22 cellular contexts compared by ENCODE assay signal in the genomic region with DNA sequence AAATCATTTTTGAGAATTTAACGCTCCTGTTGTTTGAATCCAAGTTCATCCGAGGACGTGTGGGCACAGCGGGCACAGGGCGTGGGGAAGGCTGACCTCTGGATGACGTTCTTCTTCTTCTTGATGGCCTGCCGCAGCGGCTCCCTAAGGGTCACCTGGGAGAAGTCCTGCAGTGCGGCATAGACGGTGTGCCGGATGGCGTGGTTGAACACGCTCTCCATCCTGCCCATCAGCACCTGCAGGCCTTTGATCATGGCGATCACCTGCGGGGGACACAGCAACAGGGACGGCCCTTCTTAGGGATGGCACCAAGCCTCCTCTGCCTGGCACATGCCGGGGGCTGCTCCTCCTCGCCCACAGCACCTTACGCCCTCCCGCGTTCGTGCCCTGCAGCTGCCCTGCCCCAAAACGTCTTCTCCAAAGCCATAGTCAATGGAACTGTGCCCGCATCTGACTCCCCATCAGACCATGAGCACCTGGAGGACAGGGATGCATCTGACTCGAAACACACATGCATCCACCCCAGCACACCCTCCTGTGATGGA.
DNase-seq lines count a peak whose midpoint lies in the region; ATAC-seq, FAIRE-seq and TF ChIP-seq lines count a peak whose summit lies in the region.
"Had no signal": no experiment of that assay in that cellular context is flagged by ENCODE, and none has a peak within 500 bp of the region (broad histone marks: within the 10 kb centered on the region; RNA-seq: fewer than 3 reads in every experiment).

No MANE protein-coding gene starts in this region.

- no peaks in the 10 kb centered on the region for H3K79me2 ChIP-seq in HepG2 (ENCODE audit: insufficient read depth, low read length)

- H3K27me3 ChIP-seq in HepG2 (ENCODE audit: control insufficient read depth in 1 of 2, insufficient read depth in 2 of 2, low read length in 2 of 2) = no peaks in the 10 kb centered on the region
- H3K27me3 ChIP-seq in right lobe of liver = no peaks in the 10 kb centered on the region
- H3K27me3 ChIP-seq in endodermal cell (ENCODE audit: control insufficient read depth, insufficient read depth, low read length, poor library complexity, severe bottlenecking) = no peaks in the 10 kb centered on the region

- H3K36me3 ChIP-seq in HepG2 (replicated peaks in 1 of 2; ENCODE audit: control insufficient read depth in 1 of 2, insufficient read depth in 2 of 2, low read length in 2 of 2) (peaks cover 7 to 22% of the 10 kb centered on the region in 2 experiments; a peak in 4 of 5 replicates), right lobe of liver (peaks cover 0 to 26% (median 4%) of the 10 kb centered on the region in 4 donors), endodermal cell (ENCODE audit: control insufficient read depth, insufficient read depth, low read length) (peaks cover 60% of the 10 kb centered on the region)

- H3K36me3 Mint-ChIP-seq in endodermal cell (ENCODE audit: low read depth) = peaks cover 71% of the 10 kb centered on the region
- H3K36me3 Mint-ChIP-seq in osteocyte (ENCODE audit: unreplicated experiment) = peaks cover 47% of the 10 kb centered on the region
- no peaks in the 10 kb centered on the region for H3K36me3 Mint-ChIP-seq in activated CD8-positive, alpha-beta memory T cell treated with anti-CD3 and anti-CD28 coated beads, Interleukin-2, amount 10 ng/mL, durations not matched to agents 7 days and 5 days

- no peaks in the 10 kb centered on the region for H3K9me3 Mint-ChIP-seq in endodermal cell
- no peaks in the 10 kb centered on the region for H3K9me3 Mint-ChIP-seq in osteocyte (ENCODE audit: unreplicated experiment)
- no peaks in the 10 kb centered on the region for H3K9me3 Mint-ChIP-seq in activated CD8-positive, alpha-beta memory T cell treated with anti-CD3 and anti-CD28 coated beads, Interleukin-2, amount 10 ng/mL, durations not matched to agents 7 days and 5 days (ENCODE audit: low read depth)
- H3K9me3 Mint-ChIP-seq: CD4-positive, alpha-beta T cell had no signal

- no peak for TF ChIP-seq RAD21 in HepG2 (CRISPR knock-in tag; IDR thresholded peaks at IDR 0.05)

- in situ Hi-C loops in HepG2 (cut with HindIII; ENCODE audit: extremely low pct_ligation_motif_present, low pct_unique_long_range_greater_than_20kb) = no loop called here

- CTCF ChIA-PET in HepG2 (lab: Yijun Ruan, JAX; ENCODE audit: low intra/inter-chr PET ratio, low total read pairs) = no interaction called here
- CTCF ChIA-PET in activated CD8-positive, alpha-beta memory T cell treated with anti-CD3 and anti-CD28 coated beads, Interleukin-2, amount 10 ng/mL, durations not matched to agents 7 days and 5 days (lab: Charles Lee) = no interaction called here

- FAIRE-seq in HepG2 (lab: Jason Lieb, UNC) = no peak
- FAIRE-seq: A549, D721Med, GM12892, GM18507, HTR-8/SVneo had no signal

- H3K4me3 ChIP-seq in HepG2 (replicated peaks in 1 of 3; ENCODE audit: insufficient read depth in 1 of 3, low read depth in 2 of 3, low read length in 3 of 3) (no peak overlapping the region), right lobe of liver (no peak overlapping the region), endodermal cell (ENCODE audit: low read length) (no peak overlapping the region)
- H3K4me3 ChIP-seq: A549 had no signal

- H3K4me1 Mint-ChIP-seq in endodermal cell = no peaks in the 10 kb centered on the region
- H3K4me1 Mint-ChIP-seq in osteocyte (ENCODE audit: unreplicated experiment) = peaks cover 2% of the 10 kb centered on the region
- H3K4me1 Mint-ChIP-seq in activated CD8-positive, alpha-beta memory T cell treated with anti-CD3 and anti-CD28 coated beads, Interleukin-2, amount 10 ng/mL, durations not matched to agents 7 days and 5 days = no peaks in the 10 kb centered on the region

- no peaks in the 10 kb centered on the region for H3K4me1 ChIP-seq in HepG2 (ENCODE audit: insufficient read depth, low read length)
- H3K4me1 ChIP-seq in right lobe of liver = no peaks in the 10 kb centered on the region
- no peaks in the 10 kb centered on the region for H3K4me1 ChIP-seq in endodermal cell (ENCODE audit: control insufficient read depth, insufficient read depth, low read length)

- H3K27me3 Mint-ChIP-seq in endodermal cell (ENCODE audit: insufficient read depth) (no peaks in the 10 kb centered on the region), osteocyte (ENCODE audit: unreplicated experiment) (no peaks in the 10 kb centered on the region)
- no peaks in the 10 kb centered on the region for H3K27me3 Mint-ChIP-seq in activated CD8-positive, alpha-beta memory T cell treated with anti-CD3 and anti-CD28 coated beads, Interleukin-2, amount 10 ng/mL, durations not matched to agents 7 days and 5 days
- H3K27me3 Mint-ChIP-seq: CD4-positive, alpha-beta T cell had no signal

- WGBS in HepG2 (ENCODE audit: low lambda C conversion rate) = 97% methylated on average over 20 of the region's 25 CpGs
- 83% methylated on average over 7 of the region's 25 CpGs for WGBS in right lobe of liver (ENCODE audit: insufficient coverage, low coverage, low lambda C conversion rate, missing lambda C conversion rate)
- WGBS in endodermal cell (ENCODE audit: insufficient coverage in 1 of 2, insufficient read length in 1 of 2), 2 experiments = 95 to 96% methylated on average over 11 to 25 of the region's 25 CpGs

- H4K20me1 ChIP-seq in HepG2 (ENCODE audit: insufficient read depth, low read length) = no peaks in the 10 kb centered on the region

- no peaks in the 10 kb centered on the region for H3K9me3 ChIP-seq in HepG2 (ENCODE audit: low read length)
- no peaks in the 10 kb centered on the region for H3K9me3 ChIP-seq in right lobe of liver
- no peaks in the 10 kb centered on the region for H3K9me3 ChIP-seq in endodermal cell (ENCODE audit: control insufficient read depth, low read length)
- H3K9me3 ChIP-seq: A549, Caco-2 had no signal

- DNase-seq in HepG2 (ENCODE audit: low spot score) (no peak), right lobe of liver (no peak), endodermal cell (no peak), osteocyte (ENCODE audit: extremely low spot score, unreplicated experiment) (no peak), SK-N-DZ (ENCODE audit: low spot score) (no peak)
- DNase-seq in activated CD8-positive, alpha-beta memory T cell treated with anti-CD3 and anti-CD28 coated beads, Interleukin-2, amount 10 ng/mL, durations not matched to agents 7 days and 5 days = no peak
- no peak for DNase-seq in activated CD4-positive, alpha-beta T cell treated with anti-CD3 and anti-CD28 coated beads, Interleukin-2, amount 50 U/mL, for 4 hours
- DNase-seq: AML-193; Caco-2; CD4-positive, alpha-beta T cell; DMS153; DMS79; GDM1; GOT3; H7 had no signal

- POLR2A ChIA-PET in HepG2 (lab: Yijun Ruan, JAX) = no interaction called here

- no TSS peak for BruUV-seq in HepG2 (replicated peaks; lab: Mats Ljungman, UMichigan)

- H3K9ac ChIP-seq in HepG2 (ENCODE audit: insufficient read depth, low read depth, low read length) (no peak overlapping the region), endodermal cell (ENCODE audit: extremely low read depth, low read length, poor library complexity, severe bottlenecking) (no peak overlapping the region)

- no peak for ATAC-seq in HepG2
- ATAC-seq in right lobe of liver = no peak
- no peak for ATAC-seq in activated CD8-positive, alpha-beta memory T cell treated with anti-CD3 and anti-CD28 coated beads, Interleukin-2, amount 10 ng/mL, durations not matched to agents 7 days and 5 days

- no peak overlapping the region for H3K4me2 ChIP-seq in HepG2 (ENCODE audit: low read depth, low read length)
- H3K4me2 ChIP-seq: A549 had no signal

- H3K27ac Mint-ChIP-seq in endodermal cell = peak overlapping the region; percentile 30
- H3K27ac Mint-ChIP-seq in osteocyte (ENCODE audit: unreplicated experiment) = peak overlapping the region; percentile 0
- H3K27ac Mint-ChIP-seq in activated CD8-positive, alpha-beta memory T cell treated with anti-CD3 and anti-CD28 coated beads, Interleukin-2, amount 10 ng/mL, durations not matched to agents 7 days and 5 days = no peak overlapping the region
- H3K27ac Mint-ChIP-seq: CD4-positive, alpha-beta T cell had no signal

- no peak for TF ChIP-seq EP300 in HepG2 (IDR thresholded peaks at IDR 0.05; ENCODE audit: low read depth in 2 of 2, low read length in 2 of 2)
- no peak for TF ChIP-seq EP300 in HepG2 (CRISPR knock-in tag; IDR thresholded peaks at IDR 0.05; ENCODE audit: borderline replicate concordance)

- no peak for TF ChIP-seq CTCF in HepG2 (CRISPR knock-in tag; IDR thresholded peaks at IDR 0.05)
- no peak for TF ChIP-seq CTCF in right lobe of liver (IDR thresholded peaks at IDR 0.05)
- no peak for TF ChIP-seq CTCF in endodermal cell (conservative IDR thresholded peaks at IDR 0.05)
- TF ChIP-seq CTCF in osteocyte (IDR thresholded peaks at IDR 0.05) = no peak

- TF ChIP-seq POLR2A in HepG2 (IDR thresholded peaks at IDR 0.05; ENCODE audit: insufficient read depth in 1 of 2, low read depth in 2 of 2, low read length in 2 of 2) = no peak
- no peak for TF ChIP-seq POLR2A in right lobe of liver (IDR thresholded peaks at IDR 0.05)

- no peak overlapping the region for H2AFZ ChIP-seq in HepG2 (ENCODE audit: low read length)

- H3K27ac ChIP-seq in HepG2 (ENCODE audit: extremely low read length, insufficient read depth, low read length) = no peak overlapping the region
- H3K27ac ChIP-seq in right lobe of liver = no peak overlapping the region
- no peak overlapping the region for H3K27ac ChIP-seq in endodermal cell (ENCODE audit: low read depth, low read length)
- H3K27ac ChIP-seq: 22Rv1, A549, C4-2B had no signal

- intact Hi-C loops in HepG2 (cut with micrococcal nuclease; ENCODE audit: unreplicated experiment) = no loop called here
- intact Hi-C loops in right lobe of liver (cut with DNase I) = no loop called here

- H3K4me3 Mint-ChIP-seq in endodermal cell (no peak overlapping the region), osteocyte (ENCODE audit: unreplicated experiment) (no peak overlapping the region)
- no peak overlapping the region for H3K4me3 Mint-ChIP-seq in activated CD8-positive, alpha-beta memory T cell treated with anti-CD3 and anti-CD28 coated beads, Interleukin-2, amount 10 ng/mL, durations not matched to agents 7 days and 5 days
- H3K4me3 Mint-ChIP-seq: CD4-positive, alpha-beta T cell had no signal

TF ChIP-seq in HepG2, 621 proteins besides CTCF, POLR2A, EP300 and RAD21:
- TF ChIP-seq, protein P1, sequence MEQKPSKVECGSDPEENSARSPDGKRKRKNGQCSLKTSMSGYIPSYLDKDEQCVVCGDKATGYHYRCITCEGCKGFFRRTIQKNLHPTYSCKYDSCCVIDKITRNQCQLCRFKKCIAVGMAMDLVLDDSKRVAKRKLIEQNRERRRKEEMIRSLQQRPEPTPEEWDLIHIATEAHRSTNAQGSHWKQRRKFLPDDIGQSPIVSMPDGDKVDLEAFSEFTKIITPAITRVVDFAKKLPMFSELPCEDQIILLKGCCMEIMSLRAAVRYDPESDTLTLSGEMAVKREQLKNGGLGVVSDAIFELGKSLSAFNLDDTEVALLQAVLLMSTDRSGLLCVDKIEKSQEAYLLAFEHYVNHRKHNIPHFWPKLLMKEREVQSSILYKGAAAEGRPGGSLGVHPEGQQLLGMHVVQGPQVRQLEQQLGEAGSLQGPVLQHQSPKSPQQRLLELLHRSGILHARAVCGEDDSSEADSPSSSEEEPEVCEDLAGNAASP (CRISPR knock-in tag; IDR thresholded peaks at IDR 0.05; ENCODE audit: borderline replicate concordance) = no peak
- TF ChIP-seq AGO2 (optimal IDR thresholded peaks at IDR 0.05; ENCODE audit: low read depth, low read length) = peak; percentile 21
